In the genomic region with DNA sequence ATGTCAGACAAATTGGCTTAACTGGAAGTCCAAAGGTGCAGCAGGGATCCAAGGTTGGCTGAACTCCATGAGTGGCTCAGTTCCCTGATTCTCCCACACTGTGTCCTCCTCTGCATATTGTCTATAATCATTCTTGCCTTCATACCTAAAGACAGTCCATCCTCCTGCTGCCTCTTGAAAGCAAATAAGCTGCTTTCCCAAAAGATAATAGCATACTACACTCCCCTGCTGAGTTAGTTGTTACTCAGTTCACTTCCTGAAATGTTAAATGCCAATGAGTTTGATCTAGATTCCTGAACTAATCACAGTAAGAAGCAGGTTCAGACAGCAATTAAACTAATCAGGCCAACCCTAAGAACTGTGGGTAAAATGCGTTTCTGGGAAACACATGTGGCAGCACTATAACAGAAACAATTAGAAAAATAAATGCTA, we compare ENCODE assay signal across 9 cellular contexts. TPM values are rescaled to one million over a fixed set of nuclear protein-coding genes. Genes with fewer than 3 reads are reported as not detected.
DNase-seq lines count a peak whose midpoint lies in the region; ATAC-seq, FAIRE-seq and TF ChIP-seq lines count a peak whose summit lies in the region.
"Had no signal": no experiment of that assay in that cellular context is flagged by ENCODE, and none has a peak within 500 bp of the region (broad histone marks: within the 10 kb centered on the region; RNA-seq: fewer than 3 reads in every experiment).

No MANE protein-coding gene starts in this region.

- peaks cover 51% of the 10 kb centered on the region for H3K79me2 ChIP-seq in keratinocyte (ENCODE audit: control insufficient read depth, insufficient read depth, low read length)

- peak overlapping the region; percentile 92 for H3K4me2 ChIP-seq in keratinocyte (ENCODE audit: control insufficient read depth, extremely low read depth, insufficient read depth, low read depth, low read length)

- H4K20me1 ChIP-seq in keratinocyte (ENCODE audit: control insufficient read depth, extremely low read depth, insufficient read depth, low read length): peaks cover 4% of the 10 kb centered on the region

- H3K4me3 Mint-ChIP-seq in activated CD8-positive, alpha-beta T cell treated with anti-CD3 and anti-CD28 coated beads, Interleukin-2, amount 10 ng/mL, durations not matched to agents 7 days and 5 days: peak overlapping the region; percentile 83

- WGBS in lower leg skin, 2 donors: 34 to 36% methylated on average over 1 of the region's 1 CpG

- no peak overlapping the region for H2AFZ ChIP-seq in keratinocyte (ENCODE audit: control insufficient read depth, low read length)

- H3K4me1 Mint-ChIP-seq in activated CD8-positive, alpha-beta T cell treated with anti-CD3 and anti-CD28 coated beads, Interleukin-2, amount 10 ng/mL, durations not matched to agents 7 days and 5 days (ENCODE audit: low read depth): peaks cover 43% of the 10 kb centered on the region

- no peaks in the 10 kb centered on the region for H3K27me3 ChIP-seq in AG04450 (ENCODE audit: control insufficient read depth, insufficient read depth, low read length)
- no peaks in the 10 kb centered on the region for H3K27me3 ChIP-seq in keratinocyte (ENCODE audit: control insufficient read depth, extremely low read depth, insufficient read depth, low read length)
- H3K27me3 ChIP-seq: heart right ventricle had no signal

- H3K9me3 ChIP-seq in AG04450 (ENCODE audit: control insufficient read depth, insufficient read depth, low read length): no peaks in the 10 kb centered on the region
- H3K9me3 ChIP-seq in keratinocyte (ENCODE audit: control insufficient read depth, low read depth, low read length): no peaks in the 10 kb centered on the region
- H3K9me3 ChIP-seq: heart right ventricle had no signal

- FAIRE-seq in keratinocyte (lab: Jason Lieb, UNC): no peak

- no peak for TF ChIP-seq CTCF in AG04450 (IDR thresholded peaks at IDR 0.05; ENCODE audit: low read depth, low read length)
- no peak for TF ChIP-seq CTCF in keratinocyte (optimal IDR thresholded peaks at IDR 0.05 in 1 of 3, IDR thresholded peaks at IDR 0.05 in 1 of 3, conservative IDR thresholded peaks at IDR 0.05 in 1 of 3; ENCODE audit: extremely low read depth in 1 of 3, insufficient read depth in 2 of 3, low read length in 3 of 3)
- no peak for TF ChIP-seq CTCF in lower leg skin (IDR thresholded peaks at IDR 0.05)

- peaks cover 2% of the 10 kb centered on the region for H3K9me1 ChIP-seq in keratinocyte (ENCODE audit: control insufficient read depth, extremely low read depth, insufficient read depth, low read length)

- H3K36me3 Mint-ChIP-seq in activated CD8-positive, alpha-beta T cell treated with anti-CD3 and anti-CD28 coated beads, Interleukin-2, amount 10 ng/mL, durations not matched to agents 7 days and 5 days (ENCODE audit: low read depth): peaks cover 56% of the 10 kb centered on the region

- peak overlapping the region; percentile 95 for H3K27ac Mint-ChIP-seq in activated CD8-positive, alpha-beta T cell treated with anti-CD3 and anti-CD28 coated beads, Interleukin-2, amount 10 ng/mL, durations not matched to agents 7 days and 5 days

- H3K36me3 ChIP-seq in keratinocyte (ENCODE audit: control insufficient read depth in 2 of 2, extremely low read depth in 1 of 2, insufficient read depth in 2 of 2, low read length in 2 of 2): peaks cover 0 to 1% of the 10 kb centered on the region in 2 experiments

- no peak overlapping the region for H3K27ac ChIP-seq in AG04450 (ENCODE audit: low read depth, low read length)
- H3K27ac ChIP-seq in keratinocyte (ENCODE audit: control insufficient read depth, insufficient read depth, low read length): peak overlapping the region; percentile 73

- H3K9ac ChIP-seq in keratinocyte (ENCODE audit: control insufficient read depth, extremely low read depth, insufficient read depth, low read length): no peak overlapping the region

- POLR2A ChIA-PET in AG04450 (lab: Yijun Ruan, JAX): interaction anchor here (2.2 kb wide), 1 partner anchor 39 kb away, joined by 25 read pairs; a partner anchor contains a TSS
- POLR2A ChIA-PET in activated CD8-positive, alpha-beta T cell treated with anti-CD3 and anti-CD28 coated beads, Interleukin-2, amount 10 ng/mL, durations not matched to agents 7 days and 5 days (lab: Charles Lee): interaction anchor here (0.6 to 2.8 kb wide), 5 partner anchors 36 to 387 kb away, joined by 3 to 205 read pairs (median 5); partner anchors contain the start of gene ANP32E

- no peak for TF ChIP-seq POLR2A in lower leg skin (IDR thresholded peaks at IDR 0.05)

- dilution Hi-C loops in keratinocyte (cut with MboI; ENCODE audit: extremely low pct_ligation_motif_present, low sequenced_read_pairs): no loop called here

- CTCF ChIA-PET in AG04450 (lab: Charles Lee): no interaction called here
- CTCF ChIA-PET in activated CD8-positive, alpha-beta T cell treated with anti-CD3 and anti-CD28 coated beads, Interleukin-2, amount 10 ng/mL, durations not matched to agents 7 days and 5 days (lab: Charles Lee): interaction anchor here (1.9 kb wide), 1 partner anchor 40 kb away, joined by 9 read pairs; a partner anchor contains a TSS

- DNase-seq in AG04450 (ENCODE audit: low read depth, low spot score) (no peak), HCEC 1CT (peak; percentile 20), keratinocyte (ENCODE audit: low read depth, low spot score) (no peak), lower leg skin (ENCODE audit: low spot score in 2 of 2) (no peak), T1000 (lab: John Stamatoyannopoulos, UW) (no peak)
- DNase-seq in activated CD8-positive, alpha-beta T cell treated with anti-CD3 and anti-CD28 coated beads, Interleukin-2, amount 10 ng/mL, durations not matched to agents 7 days and 5 days: peak; percentile 20

- peaks cover 38% of the 10 kb centered on the region for H3K4me1 ChIP-seq in keratinocyte (ENCODE audit: control insufficient read depth, extremely low read depth, insufficient read depth, low read length)

- H3K27me3 Mint-ChIP-seq in activated CD8-positive, alpha-beta T cell treated with anti-CD3 and anti-CD28 coated beads, Interleukin-2, amount 10 ng/mL, durations not matched to agents 7 days and 5 days (ENCODE audit: low read depth): no peaks in the 10 kb centered on the region

- no peaks in the 10 kb centered on the region for H3K9me3 Mint-ChIP-seq in activated CD8-positive, alpha-beta T cell treated with anti-CD3 and anti-CD28 coated beads, Interleukin-2, amount 10 ng/mL, durations not matched to agents 7 days and 5 days (ENCODE audit: insufficient read depth)

- peak overlapping the region; percentile 71 for H3K4me3 ChIP-seq in AG04450 (ENCODE audit: low read depth, low read length)
- peak overlapping the region in 2 of 3 experiments; percentile 45 to 61 for H3K4me3 ChIP-seq in keratinocyte (ENCODE audit: control insufficient read depth in 2 of 3, extremely low read depth in 1 of 3, insufficient read depth in 2 of 3, low read depth in 1 of 3, low read length in 3 of 3)
- no peak overlapping the region for H3K4me3 ChIP-seq in lower leg skin (ENCODE audit: low read depth, poor library complexity, severe bottlenecking)

- intact Hi-C loops in lower leg skin (cut with DNase I; ENCODE audit: low total_unique reads): no loop called here

- ATAC-seq in activated CD8-positive, alpha-beta T cell treated with anti-CD3 and anti-CD28 coated beads, Interleukin-2, amount 10 ng/mL, durations not matched to agents 7 days and 5 days: no peak
- ATAC-seq in GM19452 (IDR thresholded peaks at IDR 0.05; ENCODE audit: unreplicated experiment) (no peak), GM18870 (IDR thresholded peaks at IDR 0.05; ENCODE audit: unreplicated experiment) (no peak)
- ATAC-seq: heart right ventricle had no signal

RNA-seq across cellular contexts. Expression of gene BOLA1, which starts 51.0 kb away (rescaled TPM):
- 10.1 and 11.8 TPM in 2 replicates for polyA plus RNA-seq in AG04450 (2011; rRNA removed)
- 0.69 and 1.5 TPM in 2 replicates for polyA minus RNA-seq in AG04450 (2011; rRNA and poly(A)+ RNA removed)
- total RNA-seq in activated CD8-positive, alpha-beta T cell treated with anti-CD3 and anti-CD28 coated beads, Interleukin-2, amount 10 ng/mL, durations not matched to agents 7 days and 5 days: 10 to 100 TPM; 20.8 to 24.5 TPM
- 9.5 to 15.4 TPM (median 13.8 TPM) in 3 replicates for polyA plus RNA-seq in keratinocyte
- 8.4 TPM for polyA plus RNA-seq in keratinocyte (2011; ENCODE audit: low read depth)
- polyA plus RNA-seq in keratinocyte (2011; cell fraction: cytosol; rRNA removed): 8.7 and 15.9 TPM in 2 replicates
- 10.7 and 13.0 TPM in 2 replicates for polyA plus RNA-seq in keratinocyte (2011; cell fraction: nucleus; rRNA removed)
- 9.5 and 17.6 TPM in 2 replicates for polyA plus RNA-seq in keratinocyte (2012; ENCODE audit: low replicate concordance)
- polyA minus RNA-seq in keratinocyte: 1.9 to 2.2 TPM in 2 of 3 replicates, not detected in the other
- polyA minus RNA-seq in keratinocyte (2011; cell fraction: cytosol; rRNA and poly(A)+ RNA removed): 5.0 TPM
- 2.6 and 3.3 TPM in 2 replicates for polyA minus RNA-seq in keratinocyte (2011; cell fraction: nucleus; rRNA and poly(A)+ RNA removed)
- total RNA-seq in lower leg skin: 10 to 100 TPM; 30.6 to 63.0 (median 46.0) TPM

Comparison
In these comparisons a context has a peak if more than half of its experiments do, and no peak if none do; other contexts are left out.
1. DNase-seq: peak in HCEC 1CT (single experiment) and activated CD8-positive, alpha-beta T cell treated with anti-CD3 and anti-CD28 coated beads, Interleukin-2, amount 10 ng/mL, durations not matched to agents 7 days and 5 days (single experiment); none in AG04450 (single experiment), keratinocyte (single experiment), lower leg skin (0 of 2) and T1000 (single experiment).